In the genomic region with DNA sequence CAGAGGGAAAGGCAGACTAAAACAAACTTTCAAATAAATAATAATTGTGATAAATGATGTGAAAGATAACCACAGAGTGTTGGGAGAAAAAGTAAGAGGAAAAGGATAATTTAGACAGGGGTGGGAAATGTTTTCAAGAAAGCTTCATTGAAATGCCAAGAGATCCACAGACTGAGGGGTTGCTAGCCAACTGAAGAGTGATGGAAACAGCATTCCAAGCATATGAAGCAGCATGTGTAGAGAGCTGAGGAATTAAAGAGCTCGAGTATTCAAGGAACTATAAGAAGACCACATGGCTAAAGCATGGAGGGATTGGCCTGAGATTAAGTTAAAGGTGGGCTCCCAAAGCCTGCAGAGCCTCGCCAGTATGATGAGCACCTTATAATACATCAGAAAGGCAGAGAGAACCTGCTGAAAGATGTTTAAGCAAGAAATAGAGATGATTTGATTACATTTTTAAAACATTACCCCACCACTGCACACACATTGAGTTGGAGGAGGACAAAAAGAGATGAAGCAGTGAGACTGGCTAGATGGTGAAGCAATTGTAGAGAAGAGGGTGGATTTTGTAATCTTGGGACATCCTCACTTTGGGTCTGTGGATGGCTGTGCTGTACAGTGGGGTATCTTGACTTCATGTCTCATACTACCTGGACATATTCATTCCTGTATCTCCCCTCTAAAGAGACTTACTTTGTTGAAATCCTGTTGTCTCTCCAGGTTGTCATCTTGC, we compare ENCODE assay signal across 24 cellular contexts.
DNase-seq lines count a peak whose midpoint lies in the region; TF ChIP-seq lines count a peak whose summit lies in the region.
"Had no signal": no experiment of that assay in that cellular context is flagged by ENCODE, and none has a peak within 500 bp of the region (broad histone marks: within the 10 kb centered on the region; RNA-seq: fewer than 3 reads in every experiment).

No MANE protein-coding gene starts in this region.

- H3K27me3 ChIP-seq in BJ (ENCODE audit: control insufficient read depth, insufficient read depth, low read length) (no peaks in the 10 kb centered on the region), adipocyte (replicated peaks; ENCODE audit: control insufficient read depth, insufficient read depth, low read length) (no peaks in the 10 kb centered on the region), PC-9 (ENCODE audit: insufficient read depth, low read depth) (no peaks in the 10 kb centered on the region), BE2C (no peaks in the 10 kb centered on the region)
- H3K27me3 ChIP-seq: foreskin keratinocyte, hepatocyte, MG63, thyroid gland had no signal

- no peak overlapping the region for H3K4me2 ChIP-seq in PC-9
- H3K4me2 ChIP-seq: hepatocyte had no signal

- H3K79me2 ChIP-seq in PC-9 (ENCODE audit: low read depth): no peaks in the 10 kb centered on the region
- H3K79me2 ChIP-seq: hepatocyte had no signal

- no peak overlapping the region for H3K27ac ChIP-seq in PC-9
- H3K27ac ChIP-seq: foreskin keratinocyte, hepatocyte, thyroid gland had no signal

- H3K4me3 ChIP-seq in BJ (ENCODE audit: low read depth, low read length) (no peak overlapping the region), adipocyte (ENCODE audit: low read length) (no peak overlapping the region), fibroblast of mammary gland (ENCODE audit: control insufficient read depth, low read depth, low read length) (no peak overlapping the region), PC-9 (no peak overlapping the region), BE2C (ENCODE audit: low read depth, low read length) (no peak overlapping the region)
- H3K4me3 ChIP-seq: hepatocyte, K562, MG63, mucosa of descending colon, thyroid gland had no signal

- H3K36me3 ChIP-seq in BJ (ENCODE audit: control insufficient read depth, insufficient read depth, low read length): peaks cover 2% of the 10 kb centered on the region
- H3K36me3 ChIP-seq in adipocyte (ENCODE audit: control insufficient read depth, insufficient read depth, low read length, severe bottlenecking): no peaks in the 10 kb centered on the region
- H3K36me3 ChIP-seq in PC-9 (ENCODE audit: low read depth): no peaks in the 10 kb centered on the region
- peaks cover 50% of the 10 kb centered on the region for H3K36me3 ChIP-seq in BE2C
- H3K36me3 ChIP-seq: MG63, thyroid gland had no signal

- H3K9me3 ChIP-seq in adipocyte (ENCODE audit: control insufficient read depth, low read length): peaks cover 3% of the 10 kb centered on the region
- H3K9me3 ChIP-seq in PC-9 (ENCODE audit: insufficient read depth, low read depth): peaks cover 5% of the 10 kb centered on the region; the same call in 1 of the 2 replicates
- H3K9me3 ChIP-seq in BE2C: no peaks in the 10 kb centered on the region
- H3K9me3 ChIP-seq: MG63, mucosa of descending colon, thyroid gland had no signal

- H3F3A ChIP-seq in PC-9 (ENCODE audit: insufficient read depth, low read depth): no peaks in the 10 kb centered on the region

- BruUV-seq in PC-9 (replicated peaks; lab: Mats Ljungman, UMichigan): no TSS peak

- CTCF ChIA-PET in BJ (lab: Yijun Ruan, JAX) (no interaction called here), PC-9 (lab: Charles Lee) (no interaction called here)

- no peaks in the 10 kb centered on the region for H3K9me2 ChIP-seq in PC-9 (ENCODE audit: insufficient read depth)

- no peaks in the 10 kb centered on the region for H4K20me1 ChIP-seq in PC-9 (ENCODE audit: insufficient read depth)

- POLR2A ChIA-PET in BJ (lab: Charles Lee) (interaction anchor here (1.1 kb wide), 1 partner anchor 10 kb away, joined by 4 read pairs; no protein-coding TSS in a partner anchor), PC-9 (lab: Charles Lee; ENCODE audit: unreplicated experiment) (interaction anchor here (0.7 kb wide), 1 partner anchor 51 kb away, joined by 3 read pairs; no protein-coding TSS in a partner anchor)

- intact Hi-C loops in PC-9 (cut with micrococcal nuclease; ENCODE audit: unreplicated experiment): no loop called here

- peaks cover 21% of the 10 kb centered on the region for H3K4me1 ChIP-seq in adipocyte (ENCODE audit: control insufficient read depth, insufficient read depth, low read length)
- 0 out of 2 replicates have a peak, but pooled peaks cover 7% of the 10 kb centered on the region for H3K4me1 ChIP-seq in PC-9 (replicated peaks; ENCODE audit: insufficient read depth)
- no peaks in the 10 kb centered on the region for H3K4me1 ChIP-seq in BE2C
- H3K4me1 ChIP-seq: foreskin keratinocyte, thyroid gland had no signal

- DNase-seq in BJ (ENCODE audit: low read depth): peak; percentile 84
- peak; percentile 60 for DNase-seq in adipocyte (ENCODE audit: low read depth)
- DNase-seq in fibroblast of mammary gland (ENCODE audit: low read depth): peak; percentile 42
- peak; percentile 34 for DNase-seq in renal cortical epithelial cell (ENCODE audit: low read depth)
- no peak for DNase-seq in activated CD4-positive, alpha-beta T cell treated with anti-CD3 and anti-CD28 coated beads, Interleukin-2, amount 50 U/mL, for 1 hour
- no peak for DNase-seq in PC-9
- no peak for DNase-seq in BE2C
- DNase-seq in iPS-NIHi11 (ENCODE audit: low spot score): no peak
- DNase-seq: activated CD4-positive, alpha-beta T cell treated with anti-CD3 and anti-CD28 coated beads for 1 hour; activated CD8-positive, alpha-beta memory T cell treated with anti-CD3 and anti-CD28 coated beads for 24 hours; activated gamma-delta T cell; activated T-cell treated with anti-CD3 and anti-CD28 coated beads, Interleukin-2, amount 50 U/mL, for 1 hour; foreskin keratinocyte; GDM1; MG63; mucosa of descending colon; NCI-H1417; NCI-H2107; NCI-H524; SIG-M5; stimulated activated naive CD8-positive, alpha-beta T cell treated with anti-CD3 and anti-CD28 coated beads, Interleukin-15, Interleukin-2, amounts not matched to agents 100 U/mL and 50 U/mL, for 24 hours; thyroid gland had no signal

- TF ChIP-seq CTCF in BJ (IDR thresholded peaks at IDR 0.05; ENCODE audit: insufficient read depth, low read depth, low read length): no peak
- no peak for TF ChIP-seq CTCF in fibroblast of mammary gland (conservative IDR thresholded peaks at IDR 0.05; ENCODE audit: control insufficient read depth, insufficient read depth, low read depth, low read length)
- no peak for TF ChIP-seq CTCF in PC-9 (conservative IDR thresholded peaks at IDR 0.05)
- no peak for TF ChIP-seq CTCF in BE2C (IDR thresholded peaks at IDR 0.05; ENCODE audit: low read depth, low read length)

- H2AFZ ChIP-seq in PC-9: no peak overlapping the region
- H2AFZ ChIP-seq: hepatocyte had no signal

- no peak overlapping the region for H3K9ac ChIP-seq in adipocyte (ENCODE audit: low read length)

Comparison
In these comparisons a context has a peak if more than half of its experiments do, and no peak if none do; other contexts are left out.
1. DNase-seq: peak in BJ (single experiment), adipocyte (single experiment), fibroblast of mammary gland (single experiment) and renal cortical epithelial cell (single experiment); none in activated CD4-positive, alpha-beta T cell treated with anti-CD3 and anti-CD28 coated beads, Interleukin-2, amount 50 U/mL, for 1 hour (single experiment), PC-9 (0 of 2), BE2C (single experiment) and iPS-NIHi11 (single experiment).